In the genomic region with DNA sequence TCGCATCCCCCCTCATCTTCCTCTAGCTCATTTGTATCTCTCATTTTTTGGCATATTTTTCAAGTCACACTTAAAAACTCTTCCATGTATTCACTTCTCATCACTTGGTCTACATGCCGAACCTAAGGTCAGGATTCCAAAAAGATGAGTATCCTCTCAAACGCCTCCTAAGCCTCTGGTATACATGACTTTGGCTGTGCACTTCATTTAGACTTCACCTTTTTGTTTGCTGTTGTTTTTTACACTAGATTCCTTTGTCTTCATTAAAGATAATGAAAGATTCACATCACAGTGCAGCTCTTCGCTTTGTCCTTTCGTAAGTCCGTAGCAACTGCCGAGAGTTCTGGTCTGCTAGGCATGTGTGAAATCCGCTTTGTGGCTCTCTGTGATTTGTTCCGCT, we compare ENCODE assay signal across 1 cellular context.
TF ChIP-seq lines count a peak whose summit lies in the region.

No MANE protein-coding gene starts in this region.

TF ChIP-seq in WTC11, 78 proteins besides CTCF, POLR2A, EP300 and RAD21:
- TF ChIP-seq, protein P1, sequence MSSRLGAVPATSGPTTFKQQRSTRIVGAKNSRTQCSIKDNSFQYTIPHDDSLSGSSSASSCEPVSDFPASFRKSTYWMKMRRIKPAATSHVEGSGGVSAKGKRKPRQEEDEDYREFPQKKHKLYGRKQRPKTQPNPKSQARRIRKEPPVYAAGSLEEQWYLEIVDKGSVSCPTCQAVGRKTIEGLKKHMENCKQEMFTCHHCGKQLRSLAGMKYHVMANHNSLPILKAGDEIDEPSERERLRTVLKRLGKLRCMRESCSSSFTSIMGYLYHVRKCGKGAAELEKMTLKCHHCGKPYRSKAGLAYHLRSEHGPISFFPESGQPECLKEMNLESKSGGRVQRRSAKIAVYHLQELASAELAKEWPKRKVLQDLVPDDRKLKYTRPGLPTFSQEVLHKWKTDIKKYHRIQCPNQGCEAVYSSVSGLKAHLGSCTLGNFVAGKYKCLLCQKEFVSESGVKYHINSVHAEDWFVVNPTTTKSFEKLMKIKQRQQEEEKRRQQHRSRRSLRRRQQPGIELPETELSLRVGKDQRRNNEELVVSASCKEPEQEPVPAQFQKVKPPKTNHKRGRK (CRISPR knock-in tag; IDR thresholded peaks at IDR 0.05; ENCODE audit: borderline replicate concordance) = no peak
- TF ChIP-seq PRRX2 (CRISPR knock-in tag; IDR thresholded peaks at IDR 0.05) = no peak
- TF ChIP-seq ZNF263 (CRISPR knock-in tag; IDR thresholded peaks at IDR 0.05; ENCODE audit: low read depth) = no peak
- TF ChIP-seq, protein P2, sequence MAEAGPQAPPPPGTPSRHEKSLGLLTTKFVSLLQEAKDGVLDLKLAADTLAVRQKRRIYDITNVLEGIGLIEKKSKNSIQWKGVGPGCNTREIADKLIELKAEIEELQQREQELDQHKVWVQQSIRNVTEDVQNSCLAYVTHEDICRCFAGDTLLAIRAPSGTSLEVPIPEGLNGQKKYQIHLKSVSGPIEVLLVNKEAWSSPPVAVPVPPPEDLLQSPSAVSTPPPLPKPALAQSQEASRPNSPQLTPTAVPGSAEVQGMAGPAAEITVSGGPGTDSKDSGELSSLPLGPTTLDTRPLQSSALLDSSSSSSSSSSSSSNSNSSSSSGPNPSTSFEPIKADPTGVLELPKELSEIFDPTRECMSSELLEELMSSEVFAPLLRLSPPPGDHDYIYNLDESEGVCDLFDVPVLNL (CRISPR knock-in tag; IDR thresholded peaks at IDR 0.05; ENCODE audit: borderline replicate concordance, low read depth) = no peak
